1 cellular context compared by ENCODE assay signal in genomic region chr3:149386299-149386606, GRCh38.
TF ChIP-seq lines count a peak whose summit lies in the region.

No MANE protein-coding gene starts in this region.

TF ChIP-seq in HepG2, 621 proteins besides CTCF, POLR2A, EP300 and RAD21 (continued from another document):
- TF ChIP-seq PRDM10 (CRISPR knock-in tag; IDR thresholded peaks at IDR 0.05; ENCODE audit: low read depth): no peak
- peak; percentile 91; the same call in 1 of the 2 replicates for TF ChIP-seq PAF1 (CRISPR knock-in tag; IDR thresholded peaks at IDR 0.05)
- peak; percentile 96 for TF ChIP-seq RBM22 (optimal IDR thresholded peaks at IDR 0.05; ENCODE audit: low read length)
- TF ChIP-seq MIXL1 (CRISPR knock-in tag; IDR thresholded peaks at IDR 0.05): peak; percentile 5; the same call in 1 of the 2 replicates
- no peak for TF ChIP-seq RFX1 (IDR thresholded peaks at IDR 0.05)
- no peak for TF ChIP-seq ZNF383 (CRISPR knock-in tag; IDR thresholded peaks at IDR 0.05; ENCODE audit: borderline replicate concordance)
